8 cellular contexts compared by ENCODE assay signal in the genomic region with DNA sequence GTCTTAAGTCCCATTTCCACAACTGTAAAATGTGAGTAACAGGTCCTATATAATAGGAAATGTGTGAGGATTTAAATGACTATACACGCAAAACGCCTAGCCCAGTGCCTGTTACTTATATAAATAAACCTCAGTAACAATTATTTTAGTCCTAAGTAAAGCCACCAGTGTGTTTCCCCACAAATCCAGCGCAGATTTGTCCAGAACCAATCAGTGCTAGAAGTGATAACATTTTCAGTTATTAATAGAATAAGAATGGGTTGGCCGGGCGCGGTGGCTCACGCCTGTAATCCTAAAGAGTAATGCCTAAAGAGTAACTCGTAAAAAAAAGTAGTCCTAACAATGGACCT. TPM values are rescaled to one million over a fixed set of nuclear protein-coding genes. Genes with fewer than 3 reads are reported as not detected.
A peak's percentile ranks its signal among the peaks of the same experiment; 100 is the strongest.
DNase-seq lines count a peak whose midpoint lies in the region; ATAC-seq and TF ChIP-seq lines count a peak whose summit lies in the region.

No MANE protein-coding gene starts in this region.

- CTCF ChIA-PET in AG04450 (lab: Charles Lee) = interaction anchor here (2.2 kb wide), 1 partner anchor 14 kb away, joined by 6 read pairs; no protein-coding TSS in a partner anchor

- H3K27ac ChIP-seq in AG04450 (ENCODE audit: low read depth, low read length) (no peak overlapping the region), cingulate gyrus (ENCODE audit: low read depth, low read length) (peak overlapping the region; percentile 39), muscle layer of duodenum (ENCODE audit: low read length) (peak overlapping the region; percentile 79)

- DNase-seq in AG04450 (ENCODE audit: low read depth, low spot score) (no peak), superior temporal gyrus (ENCODE audit: extremely low spot score) (no peak), HuH-7.5 (ENCODE audit: low spot score) (no peak)
- DNase-seq in Jurkat, Clone E6-1 (ENCODE audit: low read depth, low spot score) = no peak

- H3K36me3 ChIP-seq in muscle layer of duodenum (ENCODE audit: control insufficient read depth in 1 of 2, insufficient read depth in 2 of 2, low read length in 2 of 2) = no peaks in the 10 kb centered on the region

- peak overlapping the region; percentile 98 for H3K4me3 ChIP-seq in AG04450 (ENCODE audit: low read depth, low read length)
- H3K4me3 ChIP-seq in Jurkat, Clone E6-1 (ENCODE audit: low read length) = peak overlapping the region; percentile 100
- peak overlapping the region; percentile 86 to 87 for H3K4me3 ChIP-seq in muscle layer of duodenum (ENCODE audit: low read depth in 1 of 2, low read length in 2 of 2)

- H3K9me3 ChIP-seq in AG04450 (ENCODE audit: control insufficient read depth, insufficient read depth, low read length) (no peaks in the 10 kb centered on the region), muscle layer of duodenum (ENCODE audit: control insufficient read depth in 1 of 2, low read length in 2 of 2) (no peaks in the 10 kb centered on the region)

- H3K4me1 ChIP-seq in muscle layer of duodenum (ENCODE audit: control insufficient read depth in 1 of 2, insufficient read depth in 2 of 2, low read length in 2 of 2) = peaks cover 0 to 5% of the 10 kb centered on the region in 2 donors

- no peak for TF ChIP-seq CTCF in AG04450 (IDR thresholded peaks at IDR 0.05; ENCODE audit: low read depth, low read length)

- H3K27me3 ChIP-seq in AG04450 (ENCODE audit: control insufficient read depth, insufficient read depth, low read length) (no peaks in the 10 kb centered on the region), muscle layer of duodenum (ENCODE audit: low read depth, low read length) (no peaks in the 10 kb centered on the region)

- ATAC-seq in GM19455 (IDR thresholded peaks at IDR 0.05; ENCODE audit: unreplicated experiment) (no peak), HG03025 (IDR thresholded peaks at IDR 0.05; ENCODE audit: low FRiP score, unreplicated experiment) (no peak)

- POLR2A ChIA-PET in AG04450 (lab: Yijun Ruan, JAX) = interaction anchor here (0.6 to 1.3 kb wide), 12 partner anchors 9 to 327 kb away, joined by 3 to 9 read pairs (median 6); a partner anchor contains a TSS

RNA-seq across cellular contexts. Expression of a gene that starts 0.6 kb away (rescaled TPM):
- 9.5 and 12.9 TPM in 2 replicates for polyA plus RNA-seq in AG04450 (2011; rRNA removed)
- polyA minus RNA-seq in AG04450 (2011; rRNA and poly(A)+ RNA removed) = 17.9 and 19.7 TPM in 2 replicates
- 42.6 TPM for polyA plus RNA-seq in Jurkat, Clone E6-1 (2012; ENCODE audit: insufficient read depth, insufficient read length)

RNA-seq across cellular contexts. Expression of a gene that starts 15.5 kb away (rescaled TPM):
- polyA plus RNA-seq in AG04450 (2011; rRNA removed) = 21.0 and 21.7 TPM in 2 replicates
- 39.5 and 44.5 TPM in 2 replicates for polyA minus RNA-seq in AG04450 (2011; rRNA and poly(A)+ RNA removed)
- 13.8 TPM for polyA plus RNA-seq in Jurkat, Clone E6-1 (2012; ENCODE audit: insufficient read depth, insufficient read length)

RNA-seq across cellular contexts. Expression of a gene that starts 29.9 kb away (rescaled TPM):
- polyA plus RNA-seq in AG04450 (2011; rRNA removed) = 0.09 and 0.20 TPM in 2 replicates
- 0.18 and 0.22 TPM in 2 replicates for polyA minus RNA-seq in AG04450 (2011; rRNA and poly(A)+ RNA removed)
- polyA plus RNA-seq in Jurkat, Clone E6-1 (2012; ENCODE audit: insufficient read depth, insufficient read length) = not detected

RNA-seq across cellular contexts. Expression of a gene that starts 49.8 kb away (rescaled TPM):
- polyA plus RNA-seq in AG04450 (2011; rRNA removed) = 0.92 and 1.5 TPM in 2 replicates
- 0.83 and 1.1 TPM in 2 replicates for polyA minus RNA-seq in AG04450 (2011; rRNA and poly(A)+ RNA removed)
- 3.5 TPM for polyA plus RNA-seq in Jurkat, Clone E6-1 (2012; ENCODE audit: insufficient read depth, insufficient read length)
